Comparison of ENCODE assay signal across 9 cellular contexts in the genomic region with DNA sequence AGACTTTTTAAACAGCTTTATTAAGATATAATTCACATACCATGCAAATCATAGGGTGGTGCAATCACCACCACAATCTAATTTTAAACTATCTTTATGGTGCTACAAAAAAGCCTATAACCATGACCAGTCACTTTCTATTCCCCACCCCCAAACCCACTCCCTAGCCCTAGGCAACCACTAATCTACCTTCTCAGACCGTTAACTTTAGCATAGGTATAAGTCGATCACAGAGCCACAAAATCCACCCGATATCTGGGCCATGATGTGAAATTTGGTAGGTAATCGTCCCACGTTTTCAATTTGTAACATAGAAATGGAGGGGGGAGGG. TPM values are rescaled to one million over a fixed set of nuclear protein-coding genes. Genes with fewer than 3 reads are reported as not detected.
DNase-seq lines count a peak whose midpoint lies in the region; ATAC-seq and TF ChIP-seq lines count a peak whose summit lies in the region.
"Had no signal": no experiment of that assay in that cellular context is flagged by ENCODE, and none has a peak within 500 bp of the region (broad histone marks: within the 10 kb centered on the region; RNA-seq: fewer than 3 reads in every experiment).

No MANE protein-coding gene starts in this region.

- H3K9me3 ChIP-seq in MM.1S (replicated peaks; ENCODE audit: insufficient read depth, low read length), result no peaks in the 10 kb centered on the region

- peak overlapping the region; percentile 97 to 100 (median 99) for H3K4me3 Mint-ChIP-seq in naive thymus-derived CD8-positive, alpha-beta T cell

- H3K9me3 Mint-ChIP-seq in naive thymus-derived CD8-positive, alpha-beta T cell, result no peaks in the 10 kb centered on the region

- H3K27ac ChIP-seq in 22Rv1 (peak overlapping the region; percentile 87), MM.1S (ENCODE audit: low read length) (peak overlapping the region; percentile 78), cingulate gyrus (ENCODE audit: low read depth, low read length) (peak overlapping the region; percentile 96)

- peaks cover 6% of the 10 kb centered on the region; the same call in 1 of the 2 replicates for H3K4me1 ChIP-seq in MM.1S (ENCODE audit: low read length)

- peaks cover 7% of the 10 kb centered on the region for H3F3A ChIP-seq in MM.1S (ENCODE audit: insufficient read depth, low read length)

- H3K36me3 Mint-ChIP-seq in naive thymus-derived CD8-positive, alpha-beta T cell, result peaks cover 0 to 46% (median 11%) of the 10 kb centered on the region in 3 donors

- peak overlapping the region; percentile 85 for H3K9ac ChIP-seq in MM.1S (ENCODE audit: low read length)

- peak overlapping the region; percentile 90 to 100 (median 99) for H3K27ac Mint-ChIP-seq in naive thymus-derived CD8-positive, alpha-beta T cell

- H3K79me2 ChIP-seq in MM.1S (ENCODE audit: low read length), result peaks cover 53% of the 10 kb centered on the region

- DNase-seq in MM.1S (peak; percentile 28), glomerular visceral epithelial cell (ENCODE audit: extremely low spot score) (no peak), NCI-H1105 (lab: John Stamatoyannopoulos, UW) (no peak)
- no peak for DNase-seq in naive thymus-derived CD8-positive, alpha-beta T cell
- no peak for DNase-seq in stimulated activated naive CD4-positive, alpha-beta T cell treated with Interleukin-2 at 50 U/mL for 16 hours (lab: John Stamatoyannopoulos, UW)

- POLR2A ChIA-PET in naive thymus-derived CD8-positive, alpha-beta T cell (lab: Charles Lee), result no interaction called here

- ATAC-seq in GM21390 (IDR thresholded peaks at IDR 0.05; ENCODE audit: unreplicated experiment), result peak; percentile 28
- ATAC-seq in naive thymus-derived CD8-positive, alpha-beta T cell, result no peak

- peak overlapping the region; percentile 91 for H3K4me3 ChIP-seq in MM.1S (ENCODE audit: low read length)

- peak overlapping the region; percentile 71 for H3K4me2 ChIP-seq in MM.1S (ENCODE audit: low read depth, low read length)

- H3K9me2 ChIP-seq in MM.1S (replicated peaks; ENCODE audit: insufficient read depth, low read length), result no peaks in the 10 kb centered on the region

- no peaks in the 10 kb centered on the region for H3K27me3 ChIP-seq in MM.1S (replicated peaks; ENCODE audit: insufficient read depth, low read length)

- peaks cover 4% of the 10 kb centered on the region; the same call in 1 of the 2 replicates for H3K36me3 ChIP-seq in MM.1S (replicated peaks; ENCODE audit: insufficient read depth, low read length)

- TF ChIP-seq CTCF in 22Rv1 (IDR thresholded peaks at IDR 0.05) (no peak), MM.1S (IDR thresholded peaks at IDR 0.05; ENCODE audit: low read length) (no peak)

- H2AFZ ChIP-seq in MM.1S (ENCODE audit: low read length), result peak overlapping the region; percentile 44

- peaks cover 31 to 54% (median 41%) of the 10 kb centered on the region in 4 donors for H3K4me1 Mint-ChIP-seq in naive thymus-derived CD8-positive, alpha-beta T cell

- no peaks in the 10 kb centered on the region for H3K27me3 Mint-ChIP-seq in naive thymus-derived CD8-positive, alpha-beta T cell

- no peaks in the 10 kb centered on the region for H4K20me1 ChIP-seq in MM.1S (ENCODE audit: insufficient read depth, low read length)

RNA-seq across cellular contexts. Expression of a gene that starts 0.5 kb away (rescaled TPM):
- 10 to 100 TPM; 65.9 to 67.8 TPM for total RNA-seq in naive thymus-derived CD8-positive, alpha-beta T cell
- 10 to 100 TPM in 2 of 3 donors, 1 to 10 TPM in 1; 9.0 to 18.4 (median 11.8) TPM for polyA plus RNA-seq in naive thymus-derived CD8-positive, alpha-beta T cell

RNA-seq across cellular contexts. Expression of a gene that starts 44.9 kb away (rescaled TPM):
- 1 to 10 TPM; 8.3 to 9.1 TPM for total RNA-seq in naive thymus-derived CD8-positive, alpha-beta T cell
- under 1 TPM in 2 of 3 donors, not detected in 1; 0.40 to 0.43 TPM for polyA plus RNA-seq in naive thymus-derived CD8-positive, alpha-beta T cell
- total RNA-seq: pulmonary artery endothelial cell had no signal
